10 cellular contexts compared by ENCODE assay signal in genomic region chr10:107914450-107915276, GRCh38.
DNase-seq lines count a peak whose midpoint lies in the region; ATAC-seq and TF ChIP-seq lines count a peak whose summit lies in the region.
"Had no signal": no experiment of that assay in that cellular context is flagged by ENCODE, and none has a peak within 500 bp of the region (broad histone marks: within the 10 kb centered on the region; RNA-seq: fewer than 3 reads in every experiment).

No MANE protein-coding gene starts in this region.

- intact Hi-C loops in sigmoid colon (cut with DNase I) (no loop called here), uterus (cut with DNase I; ENCODE audit: low total_unique reads) (no loop called here)

- H3K36me3 ChIP-seq in adipocyte (ENCODE audit: control insufficient read depth, insufficient read depth, low read length, severe bottlenecking) (no peaks in the 10 kb centered on the region), iPS-15b (ENCODE audit: control insufficient read depth, insufficient read depth, low read length) (no peaks in the 10 kb centered on the region), sigmoid colon (no peaks in the 10 kb centered on the region), uterus (no peaks in the 10 kb centered on the region)

- TF ChIP-seq POLR2A in sigmoid colon (IDR thresholded peaks at IDR 0.05) = no peak
- TF ChIP-seq POLR2A in uterus (IDR thresholded peaks at IDR 0.05) = no peak

- peaks cover 12% of the 10 kb centered on the region for H3K9me3 ChIP-seq in adipocyte (ENCODE audit: control insufficient read depth, low read length)
- no peaks in the 10 kb centered on the region for H3K9me3 ChIP-seq in iPS-15b (ENCODE audit: control insufficient read depth, insufficient read depth, low read length)
- H3K9me3 ChIP-seq in sigmoid colon = no peaks in the 10 kb centered on the region
- no peaks in the 10 kb centered on the region for H3K9me3 ChIP-seq in uterus

- H3K9ac ChIP-seq in adipocyte (ENCODE audit: low read length) (peak overlapping the region; percentile 84), iPS-15b (ENCODE audit: low read depth, low read length) (peak overlapping the region; percentile 74)

- TF ChIP-seq CTCF in sigmoid colon (IDR thresholded peaks at IDR 0.05) (no peak), uterus (IDR thresholded peaks at IDR 0.05) (no peak)

- H3K27me3 ChIP-seq in adipocyte (replicated peaks; ENCODE audit: control insufficient read depth, insufficient read depth, low read length) (no peaks in the 10 kb centered on the region), iPS-15b (ENCODE audit: control insufficient read depth, insufficient read depth, low read length) (peaks cover 7% of the 10 kb centered on the region), sigmoid colon (peaks cover 9 to 34% (median 9%) of the 10 kb centered on the region in 3 donors), uterus (peaks cover 0 to 7% of the 10 kb centered on the region in 2 donors)

- no peak for TF ChIP-seq EP300 in sigmoid colon (IDR thresholded peaks at IDR 0.05)

- peaks cover 12% of the 10 kb centered on the region for H3K4me1 ChIP-seq in adipocyte (ENCODE audit: control insufficient read depth, insufficient read depth, low read length)
- H3K4me1 ChIP-seq in iPS-15b (ENCODE audit: control insufficient read depth, insufficient read depth, low read length) = peaks cover 25% of the 10 kb centered on the region
- peaks cover 0 to 14% (median 13%) of the 10 kb centered on the region in 4 donors for H3K4me1 ChIP-seq in sigmoid colon
- H3K4me1 ChIP-seq in uterus = no peaks in the 10 kb centered on the region

- peak; percentile 53 for ATAC-seq in GM19023 (IDR thresholded peaks at IDR 0.05; ENCODE audit: unreplicated experiment)
- no peak for ATAC-seq in HG03378 (IDR thresholded peaks at IDR 0.05; ENCODE audit: unreplicated experiment)
- no peak for ATAC-seq in GM21390 (IDR thresholded peaks at IDR 0.05; ENCODE audit: unreplicated experiment)

- WGBS in sigmoid colon, 2 donors = 3 to 4% methylated on average over 79 of the region's 79 CpGs

- peak; percentile 39 for DNase-seq in adipocyte (ENCODE audit: low read depth)
- peak; percentile 58 for DNase-seq in sigmoid colon
- DNase-seq in uterus = no peak
- DNase-seq in glomerular visceral epithelial cell (ENCODE audit: extremely low spot score) = no peak
- DNase-seq: NCI-H524 treated with DMSO at 0.1 percent for 48 hours; stimulated activated CD4-positive, alpha-beta T cell treated with anti-CD3 and anti-CD28 coated beads, Interleukin-15, amount 100 ng/mL, for 24 hours had no signal

- H3K4me3 ChIP-seq in adipocyte (ENCODE audit: low read length) = peak overlapping the region; percentile 87
- H3K4me3 ChIP-seq in iPS-15b (ENCODE audit: low read depth, low read length) = peak overlapping the region; percentile 90
- H3K4me3 ChIP-seq in sigmoid colon = peak overlapping the region; percentile 26 to 44 (median 36)
- no peak overlapping the region for H3K4me3 ChIP-seq in uterus

- H3K27ac ChIP-seq in sigmoid colon = no peak overlapping the region
- no peak overlapping the region for H3K27ac ChIP-seq in uterus

Comparison
In these comparisons a context has a peak if more than half of its experiments do, and no peak if none do; other contexts are left out.
1. DNase-seq: peak in adipocyte (single experiment) and sigmoid colon (single experiment); none in uterus (0 of 2) and glomerular visceral epithelial cell (single experiment).
2. H3K4me3 ChIP-seq: peak in adipocyte (single experiment), iPS-15b (single experiment) and sigmoid colon (4 of 4); none in uterus (0 of 2).